1 cellular context compared by ENCODE assay signal in genomic region chr11:6481012-6481923, GRCh38.
TF ChIP-seq lines count a peak whose summit lies in the region.

ARFIP2 (minus strand) TSS chr11:6481331; CDS start chr11:6480421, 910 bp downstream.
TIMM10B (plus strand) TSS chr11:6481501; CDS start chr11:6481517, 16 bp downstream.

TF ChIP-seq in GM12878, 131 proteins besides CTCF, POLR2A, EP300 and RAD21 (continued from another document and continues in another):
- TF ChIP-seq ZNF687 (IDR thresholded peaks at IDR 0.05) = peak; percentile 80; the same call in 1 of the 2 replicates
- TF ChIP-seq EZH2 (IDR thresholded peaks at IDR 0.05; ENCODE audit: borderline replicate concordance, control insufficient read depth, low read depth, low read length) = no peak
- TF ChIP-seq HDAC2 (IDR thresholded peaks at IDR 0.05) = no peak
- TF ChIP-seq LARP7 (IDR thresholded peaks at IDR 0.05) = peak; percentile 43
- 0 out of 2 replicates have a peak, but pooled peaks have one; percentile 35 for TF ChIP-seq CBFB (IDR thresholded peaks at IDR 0.05; ENCODE audit: low read depth)
- TF ChIP-seq PML (IDR thresholded peaks at IDR 0.05; ENCODE audit: low read length) = peak; percentile 96
- no peak for TF ChIP-seq USF2 (IDR thresholded peaks at IDR 0.05; ENCODE audit: borderline replicate concordance, low read depth, low read length)
- TF ChIP-seq ZZZ3 (IDR thresholded peaks at IDR 0.05; ENCODE audit: control insufficient read depth, insufficient read length, low read depth) = no peak
- no peak; the same call in 1 of the 2 replicates for TF ChIP-seq BRCA1 (IDR thresholded peaks at IDR 0.05; ENCODE audit: low read depth, low read length)
- TF ChIP-seq BHLHE40 (IDR thresholded peaks at IDR 0.05; ENCODE audit: borderline replicate concordance in 1 of 2, low read depth in 2 of 2, low read length in 1 of 2) = peak; percentile 81 to 94
- TF ChIP-seq TARDBP (IDR thresholded peaks at IDR 0.05; ENCODE audit: borderline replicate concordance) = peak; percentile 81
- no peak for TF ChIP-seq HDAC6 (IDR thresholded peaks at IDR 0.05; ENCODE audit: unreplicated experiment)
- TF ChIP-seq ETV6 (conservative IDR thresholded peaks at IDR 0.05 in 1 of 2, IDR thresholded peaks at IDR 0.05 in 1 of 2; ENCODE audit: borderline replicate concordance in 1 of 2, low read depth in 1 of 2) = no peak
- TF ChIP-seq NFXL1 (IDR thresholded peaks at IDR 0.05; ENCODE audit: borderline replicate concordance) = no peak
- no peak for TF ChIP-seq JUNB (IDR thresholded peaks at IDR 0.05)
- peak; percentile 76; the same call in 1 of the 3 replicates for TF ChIP-seq POU2F2 (IDR thresholded peaks at IDR 0.05; ENCODE audit: borderline replicate concordance, low read depth, low read length)
- peak; percentile 94 for TF ChIP-seq GABPA (IDR thresholded peaks at IDR 0.05; ENCODE audit: low read depth)
- peak; percentile 63 for TF ChIP-seq RELA (IDR thresholded peaks at IDR 0.05; ENCODE audit: borderline replicate concordance, partially characterized antibody)
- TF ChIP-seq JUND (IDR thresholded peaks at IDR 0.05; ENCODE audit: low read depth, low read length) = no peak
- no peak for TF ChIP-seq ZNF274 (IDR thresholded peaks at IDR 0.05; ENCODE audit: insufficient read depth, insufficient read length)
- peak; percentile 93; the same call in 1 of the 2 replicates for TF ChIP-seq SMAD5 (IDR thresholded peaks at IDR 0.05; ENCODE audit: low read depth)
- TF ChIP-seq ZBTB11 (CRISPR knock-in tag; IDR thresholded peaks at IDR 0.05) = no peak
- TF ChIP-seq FOXM1 (IDR thresholded peaks at IDR 0.05; ENCODE audit: low read depth, low read length) = no peak
- no peak for TF ChIP-seq PAX8 (IDR thresholded peaks at IDR 0.05)
- TF ChIP-seq YY1 (IDR thresholded peaks at IDR 0.05; ENCODE audit: low read depth, low read length) = peak; percentile 65
- TF ChIP-seq ZBTB33 (IDR thresholded peaks at IDR 0.05) = no peak
- peak; percentile 68; the same call in 1 of the 2 replicates for TF ChIP-seq RELB (IDR thresholded peaks at IDR 0.05; ENCODE audit: low read depth)
- TF ChIP-seq E2F4 (IDR thresholded peaks at IDR 0.05; ENCODE audit: low read depth, low read length) = no peak
- TF ChIP-seq WRNIP1 (IDR thresholded peaks at IDR 0.05; ENCODE audit: borderline replicate concordance, low read depth, low read length) = peak; percentile 50; the same call in 1 of the 2 replicates
- no peak for TF ChIP-seq SUZ12 (IDR thresholded peaks at IDR 0.05; ENCODE audit: unreplicated experiment)
- no peak for TF ChIP-seq KDM1A (IDR thresholded peaks at IDR 0.05; ENCODE audit: borderline replicate concordance)
- no peak for TF ChIP-seq YBX1 (IDR thresholded peaks at IDR 0.05)
- no peak for TF ChIP-seq PRDM15 (CRISPR knock-in tag; IDR thresholded peaks at IDR 0.05)
- TF ChIP-seq NBN (IDR thresholded peaks at IDR 0.05) = peak; percentile 90
- TF ChIP-seq ATF3 (IDR thresholded peaks at IDR 0.05; ENCODE audit: borderline replicate concordance, extremely low read depth, low read depth, low read length) = no peak
- TF ChIP-seq EGR1 (IDR thresholded peaks at IDR 0.05; ENCODE audit: borderline replicate concordance in 1 of 2, low read depth in 2 of 2, low read length in 2 of 2) = no peak
- TF ChIP-seq ZSCAN29 (IDR thresholded peaks at IDR 0.05) = no peak
- peak; percentile 31; the same call in 1 of the 2 replicates for TF ChIP-seq ZNF217 (IDR thresholded peaks at IDR 0.05)
- TF ChIP-seq SMAD1 (IDR thresholded peaks at IDR 0.05; ENCODE audit: low read depth, partially characterized antibody) = no peak
- TF ChIP-seq CBX3 (IDR thresholded peaks at IDR 0.05; ENCODE audit: borderline replicate concordance, low read depth) = no peak
- no peak for TF ChIP-seq IRF5 (IDR thresholded peaks at IDR 0.05; ENCODE audit: borderline replicate concordance)
